8 cellular contexts compared by ENCODE assay signal in the genomic region with DNA sequence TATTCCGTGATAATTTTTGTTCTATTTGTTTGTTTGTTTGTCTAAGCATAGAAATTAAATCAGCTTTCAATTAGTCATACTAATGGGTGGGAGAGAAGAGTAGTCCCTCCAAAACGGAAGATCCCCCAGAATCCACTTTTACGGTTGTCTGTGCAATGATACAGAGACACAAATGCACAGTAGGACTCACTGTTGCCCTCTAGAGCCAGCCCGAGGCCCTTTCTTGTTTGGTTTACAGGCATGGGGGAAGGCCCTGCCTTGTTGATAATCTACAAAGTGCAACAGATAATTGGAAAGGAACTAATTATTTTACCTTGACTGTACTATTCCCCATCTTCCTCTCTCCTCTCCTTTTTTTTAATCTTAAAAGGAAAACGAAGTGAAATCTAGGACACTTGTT.
DNase-seq lines count a peak whose midpoint lies in the region; ATAC-seq and TF ChIP-seq lines count a peak whose summit lies in the region.

No MANE protein-coding gene starts in this region.

- H3K4me3 ChIP-seq in BJ (ENCODE audit: low read depth, low read length), result no peak overlapping the region
- no peak overlapping the region for H3K4me3 ChIP-seq in RWPE2 (ENCODE audit: severe bottlenecking)
- H3K4me3 ChIP-seq in right lobe of liver, result no peak overlapping the region
- no peak overlapping the region for H3K4me3 ChIP-seq in upper lobe of right lung

- POLR2A ChIA-PET in BJ (lab: Charles Lee), result no interaction called here

- TF ChIP-seq CTCF in BJ (IDR thresholded peaks at IDR 0.05; ENCODE audit: insufficient read depth, low read depth, low read length) (peak; percentile 53), RWPE2 (IDR thresholded peaks at IDR 0.05; ENCODE audit: poor library complexity, severe bottlenecking) (peak; percentile 60), right lobe of liver (IDR thresholded peaks at IDR 0.05) (peak in 3 of 4 donors; percentile 50 to 62 (median 56)), upper lobe of right lung (IDR thresholded peaks at IDR 0.05) (peak; percentile 54)

- H3K27me3 ChIP-seq in BJ (ENCODE audit: control insufficient read depth, insufficient read depth, low read length), result peaks cover 9% of the 10 kb centered on the region
- peaks cover 14% of the 10 kb centered on the region for H3K27me3 ChIP-seq in RWPE2 (ENCODE audit: insufficient read depth, poor library complexity, severe bottlenecking)
- H3K27me3 ChIP-seq in right lobe of liver, result no peaks in the 10 kb centered on the region
- no peaks in the 10 kb centered on the region for H3K27me3 ChIP-seq in upper lobe of right lung

- CTCF ChIA-PET in BJ (lab: Yijun Ruan, JAX), result no interaction called here

- no peak overlapping the region for H3K27ac ChIP-seq in RWPE2 (ENCODE audit: poor library complexity, severe bottlenecking)
- no peak overlapping the region for H3K27ac ChIP-seq in right lobe of liver
- H3K27ac ChIP-seq in upper lobe of right lung, result no peak overlapping the region

- TF ChIP-seq POLR2A in right lobe of liver (IDR thresholded peaks at IDR 0.05), result no peak

- 29% methylated on average over 5 of the region's 5 CpGs for WGBS in right lobe of liver (ENCODE audit: insufficient coverage, low coverage, low lambda C conversion rate, missing lambda C conversion rate)

- no peak for DNase-seq in BJ (ENCODE audit: low read depth)
- DNase-seq in RWPE2 (ENCODE audit: low spot score), result no peak
- DNase-seq in amniotic epithelial cell (ENCODE audit: low read depth), result peak; percentile 13
- DNase-seq in right lobe of liver, result no peak
- no peak for DNase-seq in upper lobe of right lung
- no peak for DNase-seq in ureter (ENCODE audit: low spot score)

- H3K36me3 ChIP-seq in BJ (ENCODE audit: control insufficient read depth, insufficient read depth, low read length), result no peaks in the 10 kb centered on the region
- no peaks in the 10 kb centered on the region for H3K36me3 ChIP-seq in RWPE2 (ENCODE audit: low read depth)
- H3K36me3 ChIP-seq in right lobe of liver, result no peaks in the 10 kb centered on the region
- no peaks in the 10 kb centered on the region for H3K36me3 ChIP-seq in upper lobe of right lung

- H3K4me1 ChIP-seq in RWPE2 (ENCODE audit: insufficient read depth, poor library complexity, severe bottlenecking) (no peaks in the 10 kb centered on the region), right lobe of liver (no peaks in the 10 kb centered on the region), upper lobe of right lung (no peaks in the 10 kb centered on the region)

- H3K9me3 ChIP-seq in RWPE2 (ENCODE audit: severe bottlenecking) (no peaks in the 10 kb centered on the region), right lobe of liver (no peaks in the 10 kb centered on the region), upper lobe of right lung (no peaks in the 10 kb centered on the region)

- ATAC-seq in GM21825 (IDR thresholded peaks at IDR 0.05; ENCODE audit: unreplicated experiment) (peak; percentile 34), RWPE2 (ENCODE audit: low read depth) (peak; percentile 50; the same call in 1 of the 3 replicates), right lobe of liver (peak; percentile 60 to 71 (median 66)), upper lobe of right lung (peak; percentile 73), GM18502 (IDR thresholded peaks at IDR 0.05; ENCODE audit: poor library complexity, unreplicated experiment) (no peak)

- intact Hi-C loops in right lobe of liver (cut with DNase I) (no loop called here), upper lobe of right lung (cut with DNase I) (no loop called here)
